Comparison of ENCODE assay signal across 37 cellular contexts in the genomic region with DNA sequence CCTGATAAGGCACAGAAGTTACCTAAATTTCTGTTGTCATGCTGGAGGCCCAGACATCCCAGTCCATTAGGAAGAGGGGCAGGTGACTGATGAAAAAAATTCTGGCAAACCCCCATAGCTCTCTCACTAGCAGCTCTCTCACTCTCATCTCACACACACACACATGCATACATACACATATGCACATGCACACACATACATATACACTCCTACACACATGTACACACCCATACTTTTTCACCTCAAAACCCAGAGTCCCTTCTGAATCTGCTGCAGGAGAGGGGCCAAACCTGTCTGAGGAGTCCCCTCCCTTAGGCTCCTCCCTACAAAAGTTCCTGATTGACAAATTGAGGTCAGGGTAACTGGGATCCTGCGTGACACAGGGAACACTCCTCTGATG. TPM values are rescaled to one million over a fixed set of nuclear protein-coding genes. Genes with fewer than 3 reads are reported as not detected.
DNase-seq lines count a peak whose midpoint lies in the region; ATAC-seq, FAIRE-seq and TF ChIP-seq lines count a peak whose summit lies in the region.
"Had no signal": no experiment of that assay in that cellular context is flagged by ENCODE, and none has a peak within 500 bp of the region (broad histone marks: within the 10 kb centered on the region; RNA-seq: fewer than 3 reads in every experiment).

No MANE protein-coding gene starts in this region.

- intact Hi-C loops in activated CD4-positive, alpha-beta T cell treated with anti-CD3 and anti-CD28 coated beads, Interleukin-2, amount 10 ng/mL, durations not matched to agents 24 days and 14 days (cut with micrococcal nuclease) = no loop called here
- intact Hi-C loops in activated CD4-positive, alpha-beta T cell treated with anti-CD3 and anti-CD28 coated beads for 36 hours (cut with DNase I, micrococcal nuclease) = loop anchor here in 1 of 2 experiments (5.0 kb wide), 1 partner anchor 37 kb away; no protein-coding TSS in a partner anchor
- intact Hi-C loops in HepG2 (cut with micrococcal nuclease; ENCODE audit: unreplicated experiment) (no loop called here), right lobe of liver (cut with DNase I) (no loop called here)

- H3K4me3 ChIP-seq in HepG2 (replicated peaks in 1 of 3; ENCODE audit: insufficient read depth in 1 of 3, low read depth in 2 of 3, low read length in 3 of 3) (no peak overlapping the region), right lobe of liver (no peak overlapping the region)
- H3K4me3 ChIP-seq: A549; BLaER1; BLaER1 treated with 17β-estradiol and CSF1 and Interleukin-3, amounts not matched to agents 10 nM and 100 nM had no signal

- H3K79me2 ChIP-seq in HepG2 (ENCODE audit: insufficient read depth, low read length) = no peaks in the 10 kb centered on the region

- no peak overlapping the region for H3K4me2 ChIP-seq in HepG2 (ENCODE audit: low read depth, low read length)
- H3K4me2 ChIP-seq: A549, BLaER1 had no signal

- no TSS peak for BruUV-seq in HepG2 (replicated peaks; lab: Mats Ljungman, UMichigan)

- POLR2A ChIA-PET in activated CD4-positive, alpha-beta T cell treated with anti-CD3 and anti-CD28 coated beads for 36 hours (lab: Charles Lee) = no interaction called here
- POLR2A ChIA-PET in HepG2 (lab: Yijun Ruan, JAX) = no interaction called here

- CTCF ChIA-PET in activated CD4-positive, alpha-beta T cell treated with anti-CD3 and anti-CD28 coated beads for 36 hours (lab: Charles Lee) = no interaction called here
- CTCF ChIA-PET in HepG2 (lab: Yijun Ruan, JAX; ENCODE audit: low intra/inter-chr PET ratio, low total read pairs) = no interaction called here

- TF ChIP-seq POLR2A in HepG2 (IDR thresholded peaks at IDR 0.05; ENCODE audit: insufficient read depth in 1 of 2, low read depth in 2 of 2, low read length in 2 of 2) = no peak
- no peak for TF ChIP-seq POLR2A in right lobe of liver (IDR thresholded peaks at IDR 0.05)

- peaks cover 6% of the 10 kb centered on the region for H3K27me3 Mint-ChIP-seq in activated CD4-positive, alpha-beta T cell treated with anti-CD3 and anti-CD28 coated beads, Interleukin-2, amount 10 ng/mL, durations not matched to agents 24 days and 14 days
- no peaks in the 10 kb centered on the region for H3K27me3 Mint-ChIP-seq in activated CD4-positive, alpha-beta T cell treated with anti-CD3 and anti-CD28 coated beads for 36 hours
- peaks cover 19% of the 10 kb centered on the region for H3K27me3 Mint-ChIP-seq in stimulated activated memory B cell treated with anti-CD40 and anti-IgM and Interleukin-4, amounts not matched to agents 10 μg/mL and 1 μg/mL and 100 μg/mL, for 72 hours

- DNase-seq in activated CD4-positive, alpha-beta T cell treated with anti-CD3 and anti-CD28 coated beads, Interleukin-2, amount 10 ng/mL, durations not matched to agents 24 days and 14 days = no peak
- DNase-seq in activated CD4-positive, alpha-beta T cell treated with anti-CD3 and anti-CD28 coated beads for 36 hours = no peak
- no peak for DNase-seq in HepG2 (ENCODE audit: low spot score)
- DNase-seq in right lobe of liver = no peak
- DNase-seq in GM13976 (ENCODE audit: low spot score) = no peak
- DNase-seq: 8988T; ACHN; AML-193; BE2C; C1 segment of cervical spinal cord; Caco-2; Calu3; CD4-positive, alpha-beta memory T cell; CD4-positive, alpha-beta T cell; CD4-positive, CD25-positive, alpha-beta regulatory T cell; CD8-positive, alpha-beta memory T cell; CD8-positive, alpha-beta T cell; COR-L47; DMS 273 treated with DMSO at 0.1 percent for 48 hours; DMS153; DND-41; EL had no signal

- H4K20me1 ChIP-seq in HepG2 (ENCODE audit: insufficient read depth, low read length) = no peaks in the 10 kb centered on the region; the same call in 1 of the 2 replicates
- H4K20me1 ChIP-seq: BLaER1; BLaER1 treated with 17β-estradiol and CSF1 and Interleukin-3, amounts not matched to agents 10 nM and 100 nM had no signal

- in situ Hi-C loops in HepG2 (cut with HindIII; ENCODE audit: extremely low pct_ligation_motif_present, low pct_unique_long_range_greater_than_20kb) (no loop called here), GM13976 (cut with MboI; ENCODE audit: low sequenced_read_pairs, unreplicated experiment) (no loop called here)

- H2AFZ ChIP-seq in HepG2 (ENCODE audit: low read length) = no peak overlapping the region

- H3K9me3 ChIP-seq in HepG2 (ENCODE audit: low read length) = no peaks in the 10 kb centered on the region
- no peaks in the 10 kb centered on the region for H3K9me3 ChIP-seq in right lobe of liver
- H3K9me3 ChIP-seq: A549; BE2C; BLaER1; BLaER1 treated with 17β-estradiol and CSF1 and Interleukin-3, amounts not matched to agents 10 nM and 100 nM; Caco-2 had no signal

- no peak for FAIRE-seq in HepG2 (lab: Jason Lieb, UNC)
- FAIRE-seq: A204.1, A549, D721Med had no signal

- H3K4me3 Mint-ChIP-seq in activated CD4-positive, alpha-beta T cell treated with anti-CD3 and anti-CD28 coated beads, Interleukin-2, amount 10 ng/mL, durations not matched to agents 24 days and 14 days = no peak overlapping the region
- H3K4me3 Mint-ChIP-seq in activated CD4-positive, alpha-beta T cell treated with anti-CD3 and anti-CD28 coated beads for 36 hours = no peak overlapping the region
- H3K4me3 Mint-ChIP-seq in stimulated activated memory B cell treated with anti-CD40 and anti-IgM and Interleukin-4, amounts not matched to agents 10 μg/mL and 1 μg/mL and 100 μg/mL, for 72 hours = no peak overlapping the region
- H3K4me3 Mint-ChIP-seq: B cell; CD14-positive monocyte; CD4-positive, alpha-beta memory T cell; CD4-positive, alpha-beta T cell; CD8-positive, alpha-beta memory T cell; CD8-positive, alpha-beta T cell had no signal

- TF ChIP-seq EP300 in HepG2 (IDR thresholded peaks at IDR 0.05; ENCODE audit: low read depth in 2 of 2, low read length in 2 of 2) (no peak), HepG2 (CRISPR knock-in tag; IDR thresholded peaks at IDR 0.05; ENCODE audit: borderline replicate concordance) (no peak)

- H3K4me1 ChIP-seq in HepG2 (ENCODE audit: insufficient read depth, low read length) (no peaks in the 10 kb centered on the region), right lobe of liver (no peaks in the 10 kb centered on the region)
- H3K4me1 ChIP-seq: A549, BE2C, Caco-2 had no signal

- no peak for TF ChIP-seq RAD21 in HepG2 (CRISPR knock-in tag; IDR thresholded peaks at IDR 0.05)

- no peaks in the 10 kb centered on the region for H3K36me3 Mint-ChIP-seq in activated CD4-positive, alpha-beta T cell treated with anti-CD3 and anti-CD28 coated beads, Interleukin-2, amount 10 ng/mL, durations not matched to agents 24 days and 14 days (ENCODE audit: low read depth)
- H3K36me3 Mint-ChIP-seq in activated CD4-positive, alpha-beta T cell treated with anti-CD3 and anti-CD28 coated beads for 36 hours (ENCODE audit: low read depth) = no peaks in the 10 kb centered on the region
- H3K36me3 Mint-ChIP-seq in stimulated activated memory B cell treated with anti-CD40 and anti-IgM and Interleukin-4, amounts not matched to agents 10 μg/mL and 1 μg/mL and 100 μg/mL, for 72 hours = no peaks in the 10 kb centered on the region
- H3K36me3 Mint-ChIP-seq: CD14-positive monocyte; CD4-positive, alpha-beta memory T cell; CD4-positive, CD25-positive, alpha-beta regulatory T cell; CD8-positive, alpha-beta memory T cell; CD8-positive, alpha-beta T cell had no signal

- H3K27ac ChIP-seq in HepG2 (ENCODE audit: extremely low read length, insufficient read depth, low read length) (no peak overlapping the region), right lobe of liver (no peak overlapping the region)
- H3K27ac ChIP-seq: 22Rv1; A549; BLaER1; BLaER1 treated with 17β-estradiol and CSF1 and Interleukin-3, amounts not matched to agents 10 nM and 100 nM; C4-2B had no signal

- no peak for ATAC-seq in activated CD4-positive, alpha-beta T cell treated with anti-CD3 and anti-CD28 coated beads for 36 hours
- no peak for ATAC-seq in HepG2
- no peak for ATAC-seq in right lobe of liver
- peak; percentile 31 for ATAC-seq in stimulated activated memory B cell treated with anti-CD40 and anti-IgM and Interleukin-4, amounts not matched to agents 10 μg/mL and 1 μg/mL and 100 μg/mL, for 72 hours
- ATAC-seq: A549; CD8-positive, alpha-beta T cell had no signal

- TF ChIP-seq CTCF in HepG2 (CRISPR knock-in tag; IDR thresholded peaks at IDR 0.05) (no peak), right lobe of liver (IDR thresholded peaks at IDR 0.05) (no peak), GM13976 (IDR thresholded peaks at IDR 0.05; ENCODE audit: borderline replicate concordance, control extremely low read depth, extremely low read depth, insufficient read depth, missing control alignments) (no peak)

- H3K9ac ChIP-seq in HepG2 (ENCODE audit: insufficient read depth, low read depth, low read length) = no peak overlapping the region
- H3K9ac ChIP-seq: BLaER1; BLaER1 treated with 17β-estradiol and CSF1 and Interleukin-3, amounts not matched to agents 10 nM and 100 nM had no signal

- H3K27me3 ChIP-seq in HepG2 (ENCODE audit: control insufficient read depth in 1 of 2, insufficient read depth in 2 of 2, low read length in 2 of 2) (peaks cover 12 to 70% of the 10 kb centered on the region in 2 experiments; a peak in 4 of 5 replicates), right lobe of liver (no peaks in the 10 kb centered on the region)
- H3K27me3 ChIP-seq: BLaER1; BLaER1 treated with 17β-estradiol and CSF1 and Interleukin-3, amounts not matched to agents 10 nM and 100 nM had no signal

- H3K27ac Mint-ChIP-seq in activated CD4-positive, alpha-beta T cell treated with anti-CD3 and anti-CD28 coated beads, Interleukin-2, amount 10 ng/mL, durations not matched to agents 24 days and 14 days = peak overlapping the region; percentile 46
- H3K27ac Mint-ChIP-seq in activated CD4-positive, alpha-beta T cell treated with anti-CD3 and anti-CD28 coated beads for 36 hours = no peak overlapping the region
- H3K27ac Mint-ChIP-seq in stimulated activated memory B cell treated with anti-CD40 and anti-IgM and Interleukin-4, amounts not matched to agents 10 μg/mL and 1 μg/mL and 100 μg/mL, for 72 hours = no peak overlapping the region
- H3K27ac Mint-ChIP-seq: B cell; CD4-positive, alpha-beta memory T cell; CD4-positive, alpha-beta T cell; CD4-positive, CD25-positive, alpha-beta regulatory T cell; CD8-positive, alpha-beta T cell had no signal

- no peaks in the 10 kb centered on the region for H3K9me3 Mint-ChIP-seq in activated CD4-positive, alpha-beta T cell treated with anti-CD3 and anti-CD28 coated beads, Interleukin-2, amount 10 ng/mL, durations not matched to agents 24 days and 14 days
- H3K9me3 Mint-ChIP-seq in activated CD4-positive, alpha-beta T cell treated with anti-CD3 and anti-CD28 coated beads for 36 hours (ENCODE audit: low read depth) = no peaks in the 10 kb centered on the region
- no peaks in the 10 kb centered on the region for H3K9me3 Mint-ChIP-seq in stimulated activated memory B cell treated with anti-CD40 and anti-IgM and Interleukin-4, amounts not matched to agents 10 μg/mL and 1 μg/mL and 100 μg/mL, for 72 hours
- H3K9me3 Mint-ChIP-seq: CD14-positive monocyte; CD4-positive, alpha-beta memory T cell; CD4-positive, alpha-beta T cell; CD8-positive, alpha-beta memory T cell; CD8-positive, alpha-beta T cell had no signal

- WGBS in HepG2 (ENCODE audit: low lambda C conversion rate) = 53% methylated on average over 1 of the region's 1 CpG
- WGBS in right lobe of liver (ENCODE audit: insufficient coverage, low coverage, low lambda C conversion rate, missing lambda C conversion rate) = 56% methylated on average over 1 of the region's 1 CpG

- H3K36me3 ChIP-seq in HepG2 (replicated peaks in 1 of 2; ENCODE audit: control insufficient read depth in 1 of 2, insufficient read depth in 2 of 2, low read length in 2 of 2) (no peaks in the 10 kb centered on the region), right lobe of liver (no peaks in the 10 kb centered on the region)
- H3K36me3 ChIP-seq: BE2C; BLaER1; BLaER1 treated with 17β-estradiol and CSF1 and Interleukin-3, amounts not matched to agents 10 nM and 100 nM had no signal

- H3K4me1 Mint-ChIP-seq in activated CD4-positive, alpha-beta T cell treated with anti-CD3 and anti-CD28 coated beads, Interleukin-2, amount 10 ng/mL, durations not matched to agents 24 days and 14 days = no peaks in the 10 kb centered on the region
- H3K4me1 Mint-ChIP-seq in activated CD4-positive, alpha-beta T cell treated with anti-CD3 and anti-CD28 coated beads for 36 hours = no peaks in the 10 kb centered on the region
- H3K4me1 Mint-ChIP-seq in stimulated activated memory B cell treated with anti-CD40 and anti-IgM and Interleukin-4, amounts not matched to agents 10 μg/mL and 1 μg/mL and 100 μg/mL, for 72 hours = no peaks in the 10 kb centered on the region
- H3K4me1 Mint-ChIP-seq: B cell; CD14-positive monocyte; CD4-positive, CD25-positive, alpha-beta regulatory T cell; CD8-positive, alpha-beta memory T cell had no signal

RNA-seq across cellular contexts. Expression of gene SDR42E2, which starts 22.6 kb away (rescaled TPM):
- total RNA-seq in activated CD4-positive, alpha-beta T cell treated with anti-CD3 and anti-CD28 coated beads, Interleukin-2, amount 10 ng/mL, durations not matched to agents 24 days and 14 days = 0.07 TPM in 1 of 2 replicates, not detected in the other
- under 1 TPM in 1 of 2 experiments, not detected in 1; 0.07 TPM for total RNA-seq in activated CD4-positive, alpha-beta T cell treated with anti-CD3 and anti-CD28 coated beads for 36 hours
- 0.11 TPM in 1 of 2 replicates, not detected in the other for total RNA-seq in HepG2 (2016; rRNA removed; fragmentation: Illumina TruSeq; extraction: Trizol)
- 0.44 and 0.71 TPM in 2 replicates for total RNA-seq in HepG2 (2016; cell fraction: cytosol; rRNA removed; fragmentation: Illumina TruSeq; extraction: Trizol; ENCODE audit: low read depth)
- total RNA-seq in HepG2 (2016; cell fraction: insoluble cytoplasmic fraction; rRNA removed; fragmentation: Illumina TruSeq; extraction: Trizol) = 0.13 TPM in 1 of 2 replicates, not detected in the other
- 0.17 and 0.28 TPM in 2 replicates for total RNA-seq in HepG2 (2016; cell fraction: membrane; rRNA removed; fragmentation: Illumina TruSeq; extraction: Trizol)
- total RNA-seq in HepG2 (2016; cell fraction: nucleus; rRNA removed; fragmentation: Illumina TruSeq; extraction: Trizol) = 0.37 and 0.60 TPM in 2 replicates
- 0.05 TPM in 1 of 2 replicates, not detected in the other for polyA plus RNA-seq in HepG2 (2011; rRNA removed)
- polyA plus RNA-seq in HepG2 (2011; cell fraction: cytosol; rRNA removed) = not detected in 2 replicates
- 0.07 and 0.10 TPM in 2 replicates for polyA plus RNA-seq in HepG2 (2011; cell fraction: nucleus; rRNA removed)
- 0.17 and 0.23 TPM in 2 replicates for polyA plus RNA-seq in HepG2 (2012)
- 0.05 and 0.08 TPM in 2 replicates for polyA plus RNA-seq in HepG2 (2016; cell fraction: cytosol; fragmentation: Illumina TruSeq; extraction: Trizol; ENCODE audit: low read depth)
- not detected in 2 replicates for polyA plus RNA-seq in HepG2 (2016; cell fraction: insoluble cytoplasmic fraction; fragmentation: Illumina TruSeq; extraction: Trizol; ENCODE audit: low read depth)
- polyA plus RNA-seq in HepG2 (2016; cell fraction: membrane; fragmentation: Illumina TruSeq; extraction: Trizol; ENCODE audit: low read depth) = 0.07 TPM in 1 of 2 replicates, not detected in the other
- polyA plus RNA-seq in HepG2 (2016; cell fraction: nucleus; fragmentation: Illumina TruSeq; extraction: Trizol; ENCODE audit: insufficient read depth, low read depth) = not detected in 2 replicates
- 0.05 and 0.14 TPM in 2 replicates for polyA minus RNA-seq in HepG2 (2011; rRNA and poly(A)+ RNA removed; ENCODE audit: low replicate concordance)
- 0.26 TPM in 1 of 2 replicates, not detected in the other for polyA minus RNA-seq in HepG2 (2011; cell fraction: cytosol; rRNA and poly(A)+ RNA removed)
- polyA minus RNA-seq in HepG2 (2011; cell fraction: nucleus; rRNA and poly(A)+ RNA removed) = 0.50 and 0.77 TPM in 2 replicates
- not detected for total RNA-seq in right lobe of liver
- total RNA-seq: A172, A673, Caco-2, Calu3, Daoy had no signal
- polyA plus RNA-seq: A549, AG04450, BJ had no signal

RNA-seq across cellular contexts. Expression of gene VWA3A, which starts 47.4 kb away (rescaled TPM):
- total RNA-seq in activated CD4-positive, alpha-beta T cell treated with anti-CD3 and anti-CD28 coated beads, Interleukin-2, amount 10 ng/mL, durations not matched to agents 24 days and 14 days = 0.19 TPM in 1 of 2 replicates, not detected in the other
- under 1 TPM in 1 of 2 experiments, not detected in 1; 0.18 TPM for total RNA-seq in activated CD4-positive, alpha-beta T cell treated with anti-CD3 and anti-CD28 coated beads for 36 hours
- total RNA-seq in HepG2 (2016; rRNA removed; fragmentation: Illumina TruSeq; extraction: Trizol) (0.07 TPM in 1 of 2 replicates, not detected in the other), right lobe of liver (under 1 TPM in 1 of 6 experiments, not detected in 5; 0.15 TPM)
- not detected in 2 replicates for total RNA-seq in HepG2 (2016; cell fraction: cytosol; rRNA removed; fragmentation: Illumina TruSeq; extraction: Trizol; ENCODE audit: low read depth)
- total RNA-seq in HepG2 (2016; cell fraction: insoluble cytoplasmic fraction; rRNA removed; fragmentation: Illumina TruSeq; extraction: Trizol) = not detected in 2 replicates
- total RNA-seq in HepG2 (2016; cell fraction: membrane; rRNA removed; fragmentation: Illumina TruSeq; extraction: Trizol) = 0.21 TPM in 1 of 2 replicates, not detected in the other
- total RNA-seq in HepG2 (2016; cell fraction: nucleus; rRNA removed; fragmentation: Illumina TruSeq; extraction: Trizol) = not detected in 2 replicates
- polyA plus RNA-seq in HepG2 (2011; rRNA removed) = 0.03 and 0.10 TPM in 2 replicates
- polyA plus RNA-seq in HepG2 (2011; cell fraction: cytosol; rRNA removed) = 0.04 TPM in 1 of 2 replicates, not detected in the other
- 0.40 and 0.56 TPM in 2 replicates for polyA plus RNA-seq in HepG2 (2011; cell fraction: nucleus; rRNA removed)
- 0.07 and 0.60 TPM in 2 replicates for polyA plus RNA-seq in HepG2 (2012)
- not detected in 2 replicates for polyA plus RNA-seq in HepG2 (2016; cell fraction: cytosol; fragmentation: Illumina TruSeq; extraction: Trizol; ENCODE audit: low read depth)
- not detected in 2 replicates for polyA plus RNA-seq in HepG2 (2016; cell fraction: insoluble cytoplasmic fraction; fragmentation: Illumina TruSeq; extraction: Trizol; ENCODE audit: low read depth)
- not detected in 2 replicates for polyA plus RNA-seq in HepG2 (2016; cell fraction: membrane; fragmentation: Illumina TruSeq; extraction: Trizol; ENCODE audit: low read depth)
- not detected in 2 replicates for polyA plus RNA-seq in HepG2 (2016; cell fraction: nucleus; fragmentation: Illumina TruSeq; extraction: Trizol; ENCODE audit: insufficient read depth, low read depth)
- not detected in 2 replicates for polyA minus RNA-seq in HepG2 (2011; rRNA and poly(A)+ RNA removed; ENCODE audit: low replicate concordance)
- polyA minus RNA-seq in HepG2 (2011; cell fraction: cytosol; rRNA and poly(A)+ RNA removed) = not detected in 2 replicates
- polyA minus RNA-seq in HepG2 (2011; cell fraction: nucleus; rRNA and poly(A)+ RNA removed) = 0.13 TPM in 1 of 2 replicates, not detected in the other
- total RNA-seq: A172, Caco-2, Daoy had no signal
- polyA plus RNA-seq: AG04450; CD14-positive monocyte; CD4-positive, alpha-beta memory T cell; CD4-positive, CD25-positive, alpha-beta regulatory T cell; CD8-positive, alpha-beta memory T cell had no signal
